In genomic region chr14:81534510-81535074, GRCh38 we compare ENCODE assay signal across 1 cellular context.
A peak's percentile ranks its signal among the peaks of the same experiment; 100 is the strongest.
TF ChIP-seq lines count a peak whose summit lies in the region.

No MANE protein-coding gene starts in this region.

TF ChIP-seq in HepG2, 621 proteins besides CTCF, POLR2A, EP300 and RAD21 (continued from another document):
- no peak for TF ChIP-seq RFX5 (IDR thresholded peaks at IDR 0.05; ENCODE audit: low read depth, low read length)
- TF ChIP-seq UBTF (CRISPR knock-in tag; IDR thresholded peaks at IDR 0.05): no peak
- TF ChIP-seq NR2C2 (CRISPR knock-in tag; IDR thresholded peaks at IDR 0.05; ENCODE audit: borderline replicate concordance): no peak
- no peak for TF ChIP-seq ZNF256 (CRISPR knock-in tag; conservative IDR thresholded peaks at IDR 0.05)
- TF ChIP-seq, protein P1, sequence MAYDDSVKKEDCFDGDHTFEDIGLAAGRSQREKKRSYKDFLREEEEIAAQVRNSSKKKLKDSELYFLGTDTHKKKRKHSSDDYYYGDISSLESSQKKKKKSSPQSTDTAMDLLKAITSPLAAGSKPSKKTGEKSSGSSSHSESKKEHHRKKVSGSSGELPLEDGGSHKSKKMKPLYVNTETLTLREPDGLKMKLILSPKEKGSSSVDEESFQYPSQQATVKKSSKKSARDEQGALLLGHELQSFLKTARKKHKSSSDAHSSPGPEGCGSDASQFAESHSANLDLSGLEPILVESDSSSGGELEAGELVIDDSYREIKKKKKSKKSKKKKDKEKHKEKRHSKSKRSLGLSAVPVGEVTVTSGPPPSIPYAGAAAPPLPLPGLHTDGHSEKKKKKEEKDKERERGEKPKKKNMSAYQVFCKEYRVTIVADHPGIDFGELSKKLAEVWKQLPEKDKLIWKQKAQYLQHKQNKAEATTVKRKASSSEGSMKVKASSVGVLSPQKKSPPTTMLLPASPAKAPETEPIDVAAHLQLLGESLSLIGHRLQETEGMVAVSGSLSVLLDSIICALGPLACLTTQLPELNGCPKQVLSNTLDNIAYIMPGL (CRISPR knock-in tag; IDR thresholded peaks at IDR 0.05; ENCODE audit: borderline replicate concordance in 1 of 2, low read depth in 1 of 2): 0 out of 4 replicates have a peak, but pooled peaks of 1 of the 2 experiments have one; percentile 45
- TF ChIP-seq TAF1 (CRISPR knock-in tag; IDR thresholded peaks at IDR 0.05): peak; percentile 24; the same call in 1 of the 2 replicates
- TF ChIP-seq ZNF205 (CRISPR knock-in tag; IDR thresholded peaks at IDR 0.05): 0 out of 2 replicates have a peak, but pooled peaks have one; percentile 37
- TF ChIP-seq SMARCE1 (IDR thresholded peaks at IDR 0.05; ENCODE audit: borderline replicate concordance): no peak
- TF ChIP-seq PITX1 (CRISPR knock-in tag; IDR thresholded peaks at IDR 0.05): 0 out of 2 replicates have a peak, but pooled peaks have one; percentile 9
- TF ChIP-seq SAP130 (CRISPR knock-in tag; IDR thresholded peaks at IDR 0.05; ENCODE audit: low read depth): 0 out of 2 replicates have a peak, but pooled peaks have one; percentile 34
- TF ChIP-seq SP1 (IDR thresholded peaks at IDR 0.05): no peak
- no peak for TF ChIP-seq SP1 (CRISPR knock-in tag; IDR thresholded peaks at IDR 0.05)
- TF ChIP-seq, protein P2, sequence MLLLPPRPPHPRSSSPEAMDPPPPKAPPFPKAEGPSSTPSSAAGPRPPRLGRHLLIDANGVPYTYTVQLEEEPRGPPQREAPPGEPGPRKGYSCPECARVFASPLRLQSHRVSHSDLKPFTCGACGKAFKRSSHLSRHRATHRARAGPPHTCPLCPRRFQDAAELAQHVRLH (CRISPR knock-in tag; IDR thresholded peaks at IDR 0.05; ENCODE audit: borderline replicate concordance, low read depth): 0 out of 2 replicates have a peak, but pooled peaks have one; percentile 22
- peak; percentile 43; the same call in 1 of the 2 replicates for TF ChIP-seq PHF8 (CRISPR knock-in tag; IDR thresholded peaks at IDR 0.05)
- TF ChIP-seq TSC22D2 (CRISPR knock-in tag; IDR thresholded peaks at IDR 0.05; ENCODE audit: borderline replicate concordance): no peak
- 0 out of 2 replicates have a peak, but pooled peaks have one; percentile 15 for TF ChIP-seq SOX5 (CRISPR knock-in tag; IDR thresholded peaks at IDR 0.05; ENCODE audit: borderline replicate concordance)
- peak; percentile 66 for TF ChIP-seq ZFY (CRISPR knock-in tag; IDR thresholded peaks at IDR 0.05)
- TF ChIP-seq SMAD3 (CRISPR knock-in tag; IDR thresholded peaks at IDR 0.05): no peak
- peak; percentile 72 for TF ChIP-seq ZFX (CRISPR knock-in tag; IDR thresholded peaks at IDR 0.05; ENCODE audit: low read depth)
- TF ChIP-seq DMAP1 (CRISPR knock-in tag; IDR thresholded peaks at IDR 0.05): peak; percentile 45
- TF ChIP-seq ZNF614 (CRISPR knock-in tag; IDR thresholded peaks at IDR 0.05; ENCODE audit: borderline replicate concordance): 0 out of 2 replicates have a peak, but pooled peaks have one; percentile 35
- TF ChIP-seq NFIC (IDR thresholded peaks at IDR 0.05; ENCODE audit: low read length): no peak
- 0 out of 2 replicates have a peak, but pooled peaks have one; percentile 7 for TF ChIP-seq ZNF7 (CRISPR knock-in tag; IDR thresholded peaks at IDR 0.05)
- TF ChIP-seq ZMAT3 (CRISPR knock-in tag; conservative IDR thresholded peaks at IDR 0.05): 0 out of 2 replicates have a peak, but pooled peaks have one; percentile 51
- TF ChIP-seq ETV6 (CRISPR knock-in tag; conservative IDR thresholded peaks at IDR 0.05): no peak
- no peak for TF ChIP-seq HMGA1 (CRISPR knock-in tag; conservative IDR thresholded peaks at IDR 0.05)
- TF ChIP-seq ZNF343 (CRISPR knock-in tag; IDR thresholded peaks at IDR 0.05): no peak
- 0 out of 2 replicates have a peak, but pooled peaks have one; percentile 45 for TF ChIP-seq ZNF33A (CRISPR knock-in tag; IDR thresholded peaks at IDR 0.05; ENCODE audit: borderline replicate concordance)
- no peak for TF ChIP-seq MED8 (CRISPR knock-in tag; IDR thresholded peaks at IDR 0.05; ENCODE audit: insufficient replicate concordance)
